In genomic region chr4:173490817-173491518, GRCh38 we compare ENCODE assay signal across 10 cellular contexts. TPM values are rescaled to one million over a fixed set of nuclear protein-coding genes. Genes with fewer than 3 reads are reported as not detected.
DNase-seq lines count a peak whose midpoint lies in the region; ATAC-seq and TF ChIP-seq lines count a peak whose summit lies in the region.
"Had no signal": no experiment of that assay in that cellular context is flagged by ENCODE, and none has a peak within 500 bp of the region (broad histone marks: within the 10 kb centered on the region; RNA-seq: fewer than 3 reads in every experiment).

No MANE protein-coding gene starts in this region.

- TF ChIP-seq CTCF in NB4 (IDR thresholded peaks at IDR 0.05; ENCODE audit: low read depth, low read length) (no peak), chondrocyte (IDR thresholded peaks at IDR 0.05) (no peak), mucosa of descending colon (IDR thresholded peaks at IDR 0.05) (no peak)

- H3K36me3 ChIP-seq in mucosa of descending colon (ENCODE audit: low read depth): no peaks in the 10 kb centered on the region

- H3K4me1 ChIP-seq in mucosa of descending colon (ENCODE audit: low read depth): no peaks in the 10 kb centered on the region

- peaks cover 8% of the 10 kb centered on the region for H3K27me3 Mint-ChIP-seq in chondrocyte (ENCODE audit: low read depth)

- no peak overlapping the region for H3K4me3 Mint-ChIP-seq in chondrocyte (ENCODE audit: unreplicated experiment)
- H3K4me3 Mint-ChIP-seq: natural killer cell treated with Interleukin-12 subunit alpha and Interleukin-12 subunit beta and Interleukin-15 and Interleukin-18, amount 100 ng/mL, for 72 hours had no signal

- H3K4me3 ChIP-seq in NB4 (ENCODE audit: low read depth, low read length) (no peak overlapping the region), mucosa of descending colon (no peak overlapping the region)
- H3K4me3 ChIP-seq: dorsolateral prefrontal cortex had no signal

- DNase-seq in Caki2 (ENCODE audit: low read depth) (peak; percentile 46), NB4 (ENCODE audit: low read depth) (peak; percentile 77), chondrocyte (ENCODE audit: low spot score) (no peak), mucosa of descending colon (no peak), NCI-H82 (lab: John Stamatoyannopoulos, UW) (no peak)
- DNase-seq: dorsolateral prefrontal cortex had no signal

- TF ChIP-seq POLR2A in NB4 (IDR thresholded peaks at IDR 0.05; ENCODE audit: extremely low read depth, insufficient read length): no peak

- intact Hi-C loops in mucosa of descending colon (cut with DNase I, micrococcal nuclease): loop anchor here (5.0 to 10.0 kb wide), 3 partner anchors 66 to 176 kb away; no protein-coding TSS in a partner anchor

- H3K9me3 ChIP-seq in mucosa of descending colon: no peaks in the 10 kb centered on the region

- no peaks in the 10 kb centered on the region for H3K36me3 Mint-ChIP-seq in chondrocyte (ENCODE audit: low read depth)
- H3K36me3 Mint-ChIP-seq: natural killer cell treated with Interleukin-12 subunit alpha and Interleukin-12 subunit beta and Interleukin-15 and Interleukin-18, amount 100 ng/mL, for 72 hours had no signal

- H3K9me3 Mint-ChIP-seq in chondrocyte (ENCODE audit: low read depth): no peaks in the 10 kb centered on the region
- H3K9me3 Mint-ChIP-seq: natural killer cell treated with Interleukin-12 subunit alpha and Interleukin-12 subunit beta and Interleukin-15 and Interleukin-18, amount 100 ng/mL, for 72 hours had no signal

- peaks cover 56% of the 10 kb centered on the region for H3K4me1 Mint-ChIP-seq in chondrocyte (ENCODE audit: low read depth)

- ATAC-seq in mucosa of descending colon (peak; percentile 44), HG02938 (IDR thresholded peaks at IDR 0.05; ENCODE audit: unreplicated experiment) (no peak), GM19328 (IDR thresholded peaks at IDR 0.05; ENCODE audit: unreplicated experiment) (no peak), HG03469 (IDR thresholded peaks at IDR 0.05; ENCODE audit: unreplicated experiment) (no peak)
- ATAC-seq: natural killer cell treated with Interleukin-12 subunit alpha and Interleukin-12 subunit beta and Interleukin-15 and Interleukin-18, amount 100 ng/mL, for 72 hours had no signal

- H3K27ac Mint-ChIP-seq in chondrocyte (ENCODE audit: unreplicated experiment): peak overlapping the region; percentile 79
- H3K27ac Mint-ChIP-seq: natural killer cell treated with Interleukin-12 subunit alpha and Interleukin-12 subunit beta and Interleukin-15 and Interleukin-18, amount 100 ng/mL, for 72 hours had no signal

- in situ Hi-C loops in Caki2 (cut with HindIII; ENCODE audit: low pct_unique_long_range_greater_than_20kb, low sequenced_read_pairs): no loop called here

RNA-seq across cellular contexts. Expression of gene HAND2, which starts 39.1 kb away (rescaled TPM):
- not detected in 2 replicates for total RNA-seq in Caki2 (2014; rRNA removed; shearing (Covaris generic); ENCODE audit: low replicate concordance)
- total RNA-seq in chondrocyte (not detected in 3 replicates), mucosa of descending colon (100 to 1,000 TPM in 1 of 3 donors, 10 to 100 TPM in 1, 1 to 10 TPM in 1; 3.3 to 175 (median 11.8) TPM)
- total RNA-seq: natural killer cell treated with Interleukin-12 subunit alpha and Interleukin-12 subunit beta and Interleukin-15 and Interleukin-18, amount 100 ng/mL, for 72 hours had no signal

Comparison
In these comparisons a context has a peak if more than half of its experiments do, and no peak if none do; other contexts are left out.
1. DNase-seq: peak in Caki2 (single experiment) and NB4 (single experiment); none in chondrocyte (single experiment), mucosa of descending colon (0 of 3) and NCI-H82 (single experiment).